In the genomic region with DNA sequence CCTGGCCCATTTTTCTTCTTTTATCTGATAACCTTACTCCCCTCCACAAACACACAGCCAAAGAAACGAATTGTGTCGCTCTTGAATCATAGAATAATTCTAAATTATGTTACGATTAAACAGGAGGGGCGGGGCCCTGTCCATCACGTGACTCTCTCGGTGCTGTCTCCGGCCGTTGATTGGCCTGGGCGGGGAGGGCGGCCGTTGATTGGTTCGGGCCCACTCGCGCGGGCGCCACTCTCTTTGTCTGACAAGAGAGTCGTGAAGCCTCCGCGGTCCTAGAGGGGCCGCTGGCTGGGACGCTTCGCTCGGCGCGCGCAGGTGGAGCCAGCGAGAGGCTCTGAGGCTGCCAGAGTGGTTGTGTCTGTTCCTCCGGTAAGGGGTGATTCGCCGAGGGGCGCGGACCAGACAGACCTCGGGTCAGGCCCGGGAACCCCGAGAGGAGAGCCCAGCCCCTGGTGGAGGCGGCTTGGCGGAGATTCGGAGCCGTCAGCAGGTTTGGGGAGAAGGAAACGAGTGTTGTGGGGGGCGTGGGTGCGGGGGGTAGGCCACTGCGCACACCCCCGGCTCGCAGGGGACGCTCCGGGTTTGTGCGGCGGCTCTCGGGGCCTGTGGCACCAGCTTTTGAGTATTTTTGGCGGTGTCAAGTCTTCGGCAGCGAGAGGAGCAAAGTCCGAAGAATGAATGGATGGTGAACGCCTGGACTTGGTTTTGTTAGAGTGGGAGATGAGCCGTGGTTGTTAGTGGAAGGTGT, we compare ENCODE assay signal across 8 cellular contexts. TPM values are rescaled to one million over a fixed set of nuclear protein-coding genes. Genes with fewer than 3 reads are reported as not detected.
DNase-seq lines count a peak whose midpoint lies in the region; ATAC-seq and TF ChIP-seq lines count a peak whose summit lies in the region.

TSS of gene ZNF789 (plus strand) at position 330 of the 754 bp plus-strand sequence. CDS start 3,567 bp downstream, outside the sequence.

- H2AFZ ChIP-seq in fibroblast of lung (ENCODE audit: low read length): peak within 1 kb of the TSS; percentile 80

- H3K27ac Mint-ChIP-seq in activated T-helper 17 cell treated with anti-CD3 and anti-CD28 coated beads, Interleukin-2, amount 50 U/mL, for 72 hours: peak within 1 kb of the TSS; percentile 90
- peak within 1 kb of the TSS; percentile 87 to 98 (median 95) for H3K27ac Mint-ChIP-seq in naive thymus-derived CD4-positive, alpha-beta T cell
- H3K27ac Mint-ChIP-seq in stimulated activated naive B cell treated with anti-CD40 and anti-IgM and Interleukin-4, amounts not matched to agents 10 μg/mL and 1 μg/mL and 100 μg/mL, for 72 hours: peak within 1 kb of the TSS; percentile 98

- peak within 1 kb of the TSS; percentile 92 for H3K4me2 ChIP-seq in fibroblast of lung (ENCODE audit: extremely low read depth, insufficient read depth, low read length)

- H3K79me2 ChIP-seq in fibroblast of lung (ENCODE audit: control insufficient read depth, insufficient read depth, low read length): peaks cover 34% of the 10 kb centered on the region

- intact Hi-C loops in naive thymus-derived CD4-positive, alpha-beta T cell (cut with micrococcal nuclease): loop anchor here (1.0 to 10.0 kb wide), 14 partner anchors 7 to 952 kb away; partner anchors contain the start of genes BUD31 (in 2 of the 2), PDAP1 (in 2 of the 2), ZKSCAN5 (in 2 of the 2) and ZNF394 (in 2 of the 2)

- H3K9me3 ChIP-seq in fibroblast of lung (ENCODE audit: control insufficient read depth, insufficient read depth, low read depth, low read length): no peaks in the 10 kb centered on the region
- no peaks in the 10 kb centered on the region for H3K9me3 ChIP-seq in naive thymus-derived CD4-positive, alpha-beta T cell (ENCODE audit: control insufficient read depth in 2 of 3, low read length in 3 of 3)

- POLR2A ChIA-PET in RWPE1 (lab: Yijun Ruan, JAX; ENCODE audit: low non-redundant PET): no interaction called here
- POLR2A ChIA-PET in naive thymus-derived CD4-positive, alpha-beta T cell (lab: Charles Lee): interaction anchor here (0.7 to 2.2 kb wide), 8 partner anchors 9 to 1773 kb away, joined by 3 to 18 read pairs (median 8); partner anchors contain the start of genes BUD31, PDAP1, ZKSCAN5 and ZNF394

- peaks cover 2% of the 10 kb centered on the region for H3K36me3 ChIP-seq in fibroblast of lung (ENCODE audit: control insufficient read depth, insufficient read depth, low read length)
- peaks cover 0 to 8% (median 0%) of the 10 kb centered on the region in 3 experiments for H3K36me3 ChIP-seq in naive thymus-derived CD4-positive, alpha-beta T cell (ENCODE audit: control insufficient read depth in 2 of 3, insufficient read depth in 3 of 3, low read length in 3 of 3)

- CTCF ChIA-PET in RWPE1 (lab: Yijun Ruan, JAX): interaction anchor here (0.6 kb wide), 1 partner anchor 1327 kb away, joined by 4 read pairs; no protein-coding TSS in a partner anchor
- CTCF ChIA-PET in naive thymus-derived CD4-positive, alpha-beta T cell (lab: Charles Lee): no interaction called here

- H3K4me1 Mint-ChIP-seq in activated T-helper 17 cell treated with anti-CD3 and anti-CD28 coated beads, Interleukin-2, amount 50 U/mL, for 72 hours: peaks cover 12% of the 10 kb centered on the region
- H3K4me1 Mint-ChIP-seq in naive thymus-derived CD4-positive, alpha-beta T cell: peaks cover 23 to 49% (median 35%) of the 10 kb centered on the region in 7 donors
- H3K4me1 Mint-ChIP-seq in stimulated activated naive B cell treated with anti-CD40 and anti-IgM and Interleukin-4, amounts not matched to agents 10 μg/mL and 1 μg/mL and 100 μg/mL, for 72 hours: peaks cover 15 to 19% of the 10 kb centered on the region in 2 donors

- no peaks in the 10 kb centered on the region for H4K20me1 ChIP-seq in fibroblast of lung (ENCODE audit: control insufficient read depth, extremely low read depth, insufficient read depth, low read length)

- H3K27me3 Mint-ChIP-seq in activated T-helper 17 cell treated with anti-CD3 and anti-CD28 coated beads, Interleukin-2, amount 50 U/mL, for 72 hours: no peaks in the 10 kb centered on the region
- peaks cover 0 to 5% (median 0%) of the 10 kb centered on the region in 5 donors for H3K27me3 Mint-ChIP-seq in naive thymus-derived CD4-positive, alpha-beta T cell
- H3K27me3 Mint-ChIP-seq in stimulated activated naive B cell treated with anti-CD40 and anti-IgM and Interleukin-4, amounts not matched to agents 10 μg/mL and 1 μg/mL and 100 μg/mL, for 72 hours: no peaks in the 10 kb centered on the region

- peak; percentile 100 for DNase-seq in Daoy (ENCODE audit: low read depth)
- peak; percentile 65 for DNase-seq in GOT3 (lab: John Stamatoyannopoulos, UW)
- DNase-seq in LNCaP clone FGC (ENCODE audit: low read depth): peak; percentile 83
- peak; percentile 99 for DNase-seq in RWPE1 (ENCODE audit: low spot score)
- peak; percentile 95 to 96 for DNase-seq in fibroblast of lung (ENCODE audit: low read depth in 2 of 2)
- DNase-seq in naive thymus-derived CD4-positive, alpha-beta T cell: peak; percentile 90 to 98 (median 95)
- peak; percentile 96 for DNase-seq in stimulated activated naive B cell treated with anti-CD40 and anti-IgM and Interleukin-4, amounts not matched to agents 10 μg/mL and 1 μg/mL and 100 μg/mL, for 72 hours

- H3K9me3 Mint-ChIP-seq in activated T-helper 17 cell treated with anti-CD3 and anti-CD28 coated beads, Interleukin-2, amount 50 U/mL, for 72 hours: no peaks in the 10 kb centered on the region
- no peaks in the 10 kb centered on the region for H3K9me3 Mint-ChIP-seq in naive thymus-derived CD4-positive, alpha-beta T cell
- no peaks in the 10 kb centered on the region for H3K9me3 Mint-ChIP-seq in stimulated activated naive B cell treated with anti-CD40 and anti-IgM and Interleukin-4, amounts not matched to agents 10 μg/mL and 1 μg/mL and 100 μg/mL, for 72 hours

- peaks cover 36% of the 10 kb centered on the region for H3K36me3 Mint-ChIP-seq in activated T-helper 17 cell treated with anti-CD3 and anti-CD28 coated beads, Interleukin-2, amount 50 U/mL, for 72 hours (ENCODE audit: low read depth)
- peaks cover 0 to 12% (median 4%) of the 10 kb centered on the region in 5 donors for H3K36me3 Mint-ChIP-seq in naive thymus-derived CD4-positive, alpha-beta T cell
- peaks cover 9 to 25% of the 10 kb centered on the region in 2 donors for H3K36me3 Mint-ChIP-seq in stimulated activated naive B cell treated with anti-CD40 and anti-IgM and Interleukin-4, amounts not matched to agents 10 μg/mL and 1 μg/mL and 100 μg/mL, for 72 hours

- ATAC-seq in activated T-helper 17 cell treated with anti-CD3 and anti-CD28 coated beads, Interleukin-2, amount 50 U/mL, for 72 hours (replicated peaks): peak; percentile 98
- peak; percentile 99 for ATAC-seq in naive thymus-derived CD4-positive, alpha-beta T cell
- peak; percentile 96 to 97 for ATAC-seq in stimulated activated naive B cell treated with anti-CD40 and anti-IgM and Interleukin-4, amounts not matched to agents 10 μg/mL and 1 μg/mL and 100 μg/mL, for 72 hours (replicated peaks)

- H3K4me1 ChIP-seq in fibroblast of lung (ENCODE audit: control insufficient read depth, extremely low read depth, insufficient read depth, low read length): peaks cover 2% of the 10 kb centered on the region
- peaks cover 8 to 15% of the 10 kb centered on the region in 2 donors for H3K4me1 ChIP-seq in naive thymus-derived CD4-positive, alpha-beta T cell (ENCODE audit: control insufficient read depth in 2 of 2, insufficient read depth in 2 of 2, low read length in 2 of 2)

- no peak for TF ChIP-seq CTCF in LNCaP clone FGC (IDR thresholded peaks at IDR 0.05; ENCODE audit: control insufficient read depth, extremely low read depth, insufficient read depth)
- TF ChIP-seq CTCF in RWPE1 (conservative IDR thresholded peaks at IDR 0.05; ENCODE audit: low read depth): no peak
- no peak for TF ChIP-seq CTCF in fibroblast of lung (conservative IDR thresholded peaks at IDR 0.05 in 1 of 2, IDR thresholded peaks at IDR 0.05 in 1 of 2; ENCODE audit: low read depth in 1 of 2, low read length in 2 of 2)

- no peaks in the 10 kb centered on the region for H3K27me3 ChIP-seq in fibroblast of lung (ENCODE audit: control insufficient read depth, insufficient read depth, low read length)
- no peaks in the 10 kb centered on the region for H3K27me3 ChIP-seq in naive thymus-derived CD4-positive, alpha-beta T cell (ENCODE audit: control insufficient read depth in 2 of 2, insufficient read depth in 2 of 2, low read length in 2 of 2)

- H3K27ac ChIP-seq in RWPE1 (peak within 1 kb of the TSS; percentile 96), fibroblast of lung (ENCODE audit: insufficient read depth, low read length) (peak within 1 kb of the TSS; percentile 77)
- peak within 1 kb of the TSS; percentile 82 for H3K27ac ChIP-seq in naive thymus-derived CD4-positive, alpha-beta T cell (ENCODE audit: low read depth, low read length)

- peak within 1 kb of the TSS; percentile 81 for H3K4me3 ChIP-seq in LNCaP clone FGC (ENCODE audit: low read depth, low read length)
- H3K4me3 ChIP-seq in fibroblast of lung (replicated peaks in 1 of 4; ENCODE audit: control extremely low read depth in 1 of 4, insufficient read depth in 1 of 4, low read depth in 3 of 4, low read length in 4 of 4): peak within 1 kb of the TSS; percentile 73 to 98 (median 78)
- H3K4me3 ChIP-seq in naive thymus-derived CD4-positive, alpha-beta T cell (ENCODE audit: low read length): peak within 1 kb of the TSS; percentile 86

- peak within 1 kb of the TSS; percentile 89 for H3K4me3 Mint-ChIP-seq in activated T-helper 17 cell treated with anti-CD3 and anti-CD28 coated beads, Interleukin-2, amount 50 U/mL, for 72 hours
- H3K4me3 Mint-ChIP-seq in naive thymus-derived CD4-positive, alpha-beta T cell: peak within 1 kb of the TSS; percentile 94 to 99 (median 98)
- H3K4me3 Mint-ChIP-seq in stimulated activated naive B cell treated with anti-CD40 and anti-IgM and Interleukin-4, amounts not matched to agents 10 μg/mL and 1 μg/mL and 100 μg/mL, for 72 hours: peak within 1 kb of the TSS; percentile 96 to 99

- H3K9ac ChIP-seq in fibroblast of lung (ENCODE audit: insufficient read depth, low read length): peak within 1 kb of the TSS; percentile 76

RNA-seq across cellular contexts. Expression of gene ZNF789, which starts in this region (rescaled TPM):
- 15.6 and 17.8 TPM in 2 replicates for total RNA-seq in Daoy (2014; rRNA removed; shearing (Covaris generic))
- total RNA-seq in activated T-helper 17 cell treated with anti-CD3 and anti-CD28 coated beads, Interleukin-2, amount 50 U/mL, for 72 hours: 10 to 100 TPM; 32.0 to 46.7 TPM
- 2.3 and 4.8 TPM in 2 replicates for total RNA-seq in fibroblast of lung
- polyA plus RNA-seq in fibroblast of lung: 5.5 and 8.7 TPM in 2 replicates
- polyA plus RNA-seq in fibroblast of lung (2012): 3.8 and 6.3 TPM in 2 replicates
- 2.7 and 15.4 TPM in 2 replicates for polyA minus RNA-seq in fibroblast of lung (ENCODE audit: low replicate concordance)
- 10 to 100 TPM; 17.4 to 28.0 (median 27.3) TPM for total RNA-seq in naive thymus-derived CD4-positive, alpha-beta T cell
- polyA plus RNA-seq in naive thymus-derived CD4-positive, alpha-beta T cell: 10 to 100 TPM in 1 of 2 donors, 1 to 10 TPM in 1; 9.5 to 10.6 TPM

Comparison
In these comparisons a context has a peak if more than half of its experiments do, and no peak if none do; other contexts are left out.
1. Peak in every context shown above with its lines: DNase-seq, ATAC-seq, H3K4me3 ChIP-seq and H3K27ac ChIP-seq.